18 cellular contexts compared by ENCODE assay signal in the genomic region with DNA sequence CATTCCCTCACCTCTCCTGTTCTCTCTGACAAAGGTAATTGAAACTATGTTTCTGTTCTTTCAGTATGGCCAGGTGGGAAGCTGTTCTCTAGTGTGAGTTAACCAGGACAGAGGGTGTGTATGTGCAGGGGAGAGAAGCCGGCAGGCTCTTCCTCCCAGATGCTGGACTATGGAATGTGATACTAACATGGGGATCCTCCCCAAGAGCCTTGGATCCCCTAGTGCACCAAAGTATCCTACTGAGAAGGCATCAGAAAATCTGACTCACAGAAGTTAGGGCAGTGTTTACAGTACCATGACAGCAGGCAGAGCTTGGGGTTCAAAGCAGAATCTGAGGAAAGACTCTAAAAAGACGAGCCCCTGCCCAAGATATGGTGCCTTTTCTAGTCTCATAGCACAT.
DNase-seq lines count a peak whose midpoint lies in the region; ATAC-seq and TF ChIP-seq lines count a peak whose summit lies in the region.
"Had no signal": no experiment of that assay in that cellular context is flagged by ENCODE, and none has a peak within 500 bp of the region (broad histone marks: within the 10 kb centered on the region; RNA-seq: fewer than 3 reads in every experiment).

No MANE protein-coding gene starts in this region.

- peaks cover 14% of the 10 kb centered on the region for H3K36me3 Mint-ChIP-seq in natural killer cell
- peaks cover 7% of the 10 kb centered on the region for H3K36me3 Mint-ChIP-seq in natural killer cell treated with Interleukin-12 subunit alpha and Interleukin-12 subunit beta and Interleukin-15 and Interleukin-18, amount 100 ng/mL, for 72 hours

- H3K4me1 Mint-ChIP-seq in natural killer cell = peaks cover 47 to 54% of the 10 kb centered on the region in 2 donors
- peaks cover 30 to 32% of the 10 kb centered on the region in 2 donors for H3K4me1 Mint-ChIP-seq in natural killer cell treated with Interleukin-12 subunit alpha and Interleukin-12 subunit beta and Interleukin-15 and Interleukin-18, amount 100 ng/mL, for 72 hours (ENCODE audit: low read depth in 2 of 2)

- no peak overlapping the region for H3K4me3 Mint-ChIP-seq in natural killer cell
- no peak overlapping the region for H3K4me3 Mint-ChIP-seq in natural killer cell treated with Interleukin-12 subunit alpha and Interleukin-12 subunit beta and Interleukin-15 and Interleukin-18, amount 100 ng/mL, for 72 hours

- intact Hi-C loops in natural killer cell (cut with micrococcal nuclease) = no loop called here

- in situ Hi-C loops in brain microvascular endothelial cell (cut with HindIII; ENCODE audit: low pct_ligation_motif_present, low sequenced_read_pairs) = no loop called here

- DNase-seq in natural killer cell (no peak), brain microvascular endothelial cell (peak; percentile 14), left kidney (ENCODE audit: low read depth, low spot score) (peak; percentile 60), ureter (ENCODE audit: low spot score) (no peak), activated gamma-delta T cell treated with Interleukin-2 at 50 U/mL for 16 hours (no peak), NOMO-1 treated with dmso at 0.1 percent for 144 hours (lab: John Stamatoyannopoulos, UW; ENCODE audit: unreplicated experiment) (no peak)
- DNase-seq in natural killer cell treated with Interleukin-12 subunit alpha and Interleukin-12 subunit beta and Interleukin-15 and Interleukin-18, amount 100 ng/mL, for 72 hours (ENCODE audit: low spot score) = no peak
- DNase-seq: C1 segment of cervical spinal cord, COR-L47, DMS153, KG1, NCI-H1048, NCI-H146, NCI-H2081, NCI-H510A, NCI-H774 had no signal

- no peak for ATAC-seq in natural killer cell
- ATAC-seq in natural killer cell treated with Interleukin-12 subunit alpha and Interleukin-12 subunit beta and Interleukin-15 and Interleukin-18, amount 100 ng/mL, for 72 hours = no peak
- no peak for ATAC-seq in GM18907 (IDR thresholded peaks at IDR 0.05; ENCODE audit: unreplicated experiment)

- TF ChIP-seq CTCF in natural killer cell (IDR thresholded peaks at IDR 0.05) (no peak), brain microvascular endothelial cell (IDR thresholded peaks at IDR 0.05; ENCODE audit: low read depth, low read length, missing control alignments) (no peak)

- H3K4me3 ChIP-seq in brain microvascular endothelial cell (ENCODE audit: low read depth, low read length) = no peak overlapping the region
- H3K4me3 ChIP-seq: SJSA1 had no signal

- no peak overlapping the region for H3K27ac ChIP-seq in brain microvascular endothelial cell
- H3K27ac ChIP-seq: SJSA1 had no signal

- no peaks in the 10 kb centered on the region for H3K27me3 ChIP-seq in brain microvascular endothelial cell (replicated peaks)
- H3K27me3 ChIP-seq: SJSA1 had no signal

- no peaks in the 10 kb centered on the region for H3K36me3 ChIP-seq in brain microvascular endothelial cell (replicated peaks)
- H3K36me3 ChIP-seq: SJSA1 had no signal

- H3K27ac Mint-ChIP-seq in natural killer cell = peak overlapping the region; percentile 57 to 65
- H3K27ac Mint-ChIP-seq in natural killer cell treated with Interleukin-12 subunit alpha and Interleukin-12 subunit beta and Interleukin-15 and Interleukin-18, amount 100 ng/mL, for 72 hours = peak overlapping the region in 1 of 2 donors; percentile 75

- H3K27me3 Mint-ChIP-seq in natural killer cell (ENCODE audit: low read depth in 2 of 2) = no peaks in the 10 kb centered on the region
- no peaks in the 10 kb centered on the region for H3K27me3 Mint-ChIP-seq in natural killer cell treated with Interleukin-12 subunit alpha and Interleukin-12 subunit beta and Interleukin-15 and Interleukin-18, amount 100 ng/mL, for 72 hours

- H3K9me3 Mint-ChIP-seq in natural killer cell = peaks cover 0 to 4% of the 10 kb centered on the region in 2 donors
- H3K9me3 Mint-ChIP-seq in natural killer cell treated with Interleukin-12 subunit alpha and Interleukin-12 subunit beta and Interleukin-15 and Interleukin-18, amount 100 ng/mL, for 72 hours = no peaks in the 10 kb centered on the region

Comparison
In these comparisons a context has a peak if more than half of its experiments do, and no peak if none do; other contexts are left out.
1. DNase-seq: peak in brain microvascular endothelial cell (single experiment) and left kidney (single experiment); none in natural killer cell (single experiment), natural killer cell treated with Interleukin-12 subunit alpha and Interleukin-12 subunit beta and Interleukin-15 and Interleukin-18, amount 100 ng/mL, for 72 hours (single experiment), ureter (single experiment), activated gamma-delta T cell treated with Interleukin-2 at 50 U/mL for 16 hours (single experiment) and NOMO-1 treated with dmso at 0.1 percent for 144 hours (single experiment).